8 cellular contexts compared by ENCODE assay signal in genomic region chr20:46128310-46129151, GRCh38. TPM values are rescaled to one million over a fixed set of nuclear protein-coding genes. Genes with fewer than 3 reads are reported as not detected.
DNase-seq lines count a peak whose midpoint lies in the region; ATAC-seq, FAIRE-seq and TF ChIP-seq lines count a peak whose summit lies in the region.

No MANE protein-coding gene starts in this region.

- H3K36me3 ChIP-seq in BJ (ENCODE audit: control insufficient read depth, insufficient read depth, low read length) (peaks cover under 1% of the 10 kb centered on the region; the same call in 1 of the 2 replicates), kidney (ENCODE audit: control insufficient read depth in 1 of 2, insufficient read depth in 2 of 2, low read length in 2 of 2) (no peaks in the 10 kb centered on the region)

- peak; percentile 61 for TF ChIP-seq CTCF in BJ (IDR thresholded peaks at IDR 0.05; ENCODE audit: insufficient read depth, low read depth, low read length)
- TF ChIP-seq CTCF in HFF-Myc (IDR thresholded peaks at IDR 0.05; ENCODE audit: low read depth, low read length, missing control alignments) = peak; percentile 55
- TF ChIP-seq CTCF in activated B cell treated with CpG ODN at 0.5 μM for 24 hours (IDR thresholded peaks at IDR 0.05) = no peak
- TF ChIP-seq CTCF in kidney (IDR thresholded peaks at IDR 0.05; ENCODE audit: borderline replicate concordance, extremely low read depth, insufficient read depth) = peak; percentile 26

- peak overlapping the region; percentile 41 for H3K27ac Mint-ChIP-seq in activated B cell treated with CpG ODN at 0.5 μM for 24 hours
- H3K27ac Mint-ChIP-seq in effector memory CD8-positive, alpha-beta T cell = no peak overlapping the region

- peaks cover 76% of the 10 kb centered on the region for H3K4me1 Mint-ChIP-seq in activated B cell treated with CpG ODN at 0.5 μM for 24 hours
- H3K4me1 Mint-ChIP-seq in effector memory CD8-positive, alpha-beta T cell (ENCODE audit: low read depth in 2 of 2) = peaks cover 0 to 4% of the 10 kb centered on the region in 2 donors

- no peak overlapping the region for H3K4me3 Mint-ChIP-seq in activated B cell treated with CpG ODN at 0.5 μM for 24 hours
- H3K4me3 Mint-ChIP-seq in effector memory CD8-positive, alpha-beta T cell = no peak overlapping the region

- H3K9ac ChIP-seq in kidney (ENCODE audit: low read length in 2 of 2) = no peak overlapping the region

- DNase-seq in BJ (ENCODE audit: low read depth) (no peak), HFF-Myc (ENCODE audit: extremely low read depth, low read depth) (no peak), activated B cell treated with CpG ODN at 0.5 μM for 24 hours (peak; percentile 10), kidney (peak; percentile 75)
- DNase-seq in NK-92 treated with Interleukin-12 subunit alpha and Interleukin-12 subunit beta, amount 100 ng/mL, for 24 hours (lab: John Stamatoyannopoulos, UW) = no peak
- DNase-seq in effector memory CD8-positive, alpha-beta T cell = no peak

- no peaks in the 10 kb centered on the region for H3K9me3 ChIP-seq in kidney (ENCODE audit: control insufficient read depth in 1 of 2, low read length in 2 of 2)

- H3K4me3 ChIP-seq in BJ (ENCODE audit: low read depth, low read length) = no peak overlapping the region
- no peak overlapping the region for H3K4me3 ChIP-seq in HFF-Myc (replicated peaks; ENCODE audit: low read depth, low read length)
- H3K4me3 ChIP-seq in kidney (ENCODE audit: low read length in 2 of 2) = no peak overlapping the region

- peaks cover 0 to 3% of the 10 kb centered on the region in 2 donors for H3K4me1 ChIP-seq in kidney (ENCODE audit: control insufficient read depth in 1 of 2, insufficient read depth in 1 of 2, low read depth in 1 of 2, low read length in 2 of 2)

- H3K27ac ChIP-seq in kidney (ENCODE audit: low read depth in 2 of 2, low read length in 2 of 2) = no peak overlapping the region

- no peaks in the 10 kb centered on the region for H3K9me3 Mint-ChIP-seq in activated B cell treated with CpG ODN at 0.5 μM for 24 hours
- no peaks in the 10 kb centered on the region for H3K9me3 Mint-ChIP-seq in effector memory CD8-positive, alpha-beta T cell

- H3K36me3 Mint-ChIP-seq in activated B cell treated with CpG ODN at 0.5 μM for 24 hours (ENCODE audit: low read depth) = peaks cover 58% of the 10 kb centered on the region
- H3K36me3 Mint-ChIP-seq in effector memory CD8-positive, alpha-beta T cell (ENCODE audit: insufficient read depth) = peaks cover 8% of the 10 kb centered on the region

- intact Hi-C loops in activated B cell treated with CpG ODN at 0.5 μM for 24 hours (cut with micrococcal nuclease) = loop anchor here (1.0 kb wide), 1 partner anchor 9 kb away; no protein-coding TSS in a partner anchor
- intact Hi-C loops in kidney (cut with DNase I) = no loop called here

- H3K27me3 ChIP-seq in BJ (ENCODE audit: control insufficient read depth, insufficient read depth, low read length) = no peaks in the 10 kb centered on the region

- CTCF ChIA-PET in BJ (lab: Yijun Ruan, JAX) (interaction anchor here (0.7 to 1.6 kb wide), 9 partner anchors 9 to 546 kb away, joined by 3 to 6 read pairs (median 3); partner anchors contain the start of gene ELMO2), activated B cell treated with CpG ODN at 0.5 μM for 24 hours (lab: Charles Lee) (interaction anchor here (1.1 to 5.9 kb wide), 3 partner anchors 10 to 30 kb away, joined by 4 to 32 read pairs (median 5); no protein-coding TSS in a partner anchor)

- no peak for ATAC-seq in activated B cell treated with CpG ODN at 0.5 μM for 24 hours (ENCODE audit: low read depth)
- no peak for ATAC-seq in GM19463 (IDR thresholded peaks at IDR 0.05; ENCODE audit: unreplicated experiment)
- ATAC-seq in HG02571 (IDR thresholded peaks at IDR 0.05; ENCODE audit: unreplicated experiment) = no peak
- no peak for ATAC-seq in effector memory CD8-positive, alpha-beta T cell (replicated peaks)

- FAIRE-seq in kidney (lab: Jason Lieb, UNC) = no peak

- POLR2A ChIA-PET in BJ (lab: Charles Lee) = no interaction called here
- POLR2A ChIA-PET in activated B cell treated with CpG ODN at 0.5 μM for 24 hours (lab: Charles Lee) = interaction anchor here (1.8 to 6.2 kb wide), 5 partner anchors 9 to 158 kb away, joined by 4 to 130 read pairs (median 17); partner anchors contain the start of genes CD40 and ZNF335

- H3K27me3 Mint-ChIP-seq in activated B cell treated with CpG ODN at 0.5 μM for 24 hours = no peaks in the 10 kb centered on the region
- H3K27me3 Mint-ChIP-seq in effector memory CD8-positive, alpha-beta T cell = peaks cover 32 to 67% of the 10 kb centered on the region in 2 donors

RNA-seq across cellular contexts. Expression of gene CD40, which starts 10.4 kb away (rescaled TPM):
- polyA plus RNA-seq in BJ (2011; rRNA removed) (7.5 and 11.6 TPM in 2 replicates), kidney (ENCODE audit: insufficient read depth, low read depth, low replicate concordance) (15.7 TPM)
- polyA minus RNA-seq in BJ (2011; rRNA and poly(A)+ RNA removed) = 3.2 and 3.7 TPM in 2 replicates
- total RNA-seq in activated B cell treated with CpG ODN at 0.5 μM for 24 hours (410 and 464 TPM in 2 replicates), kidney (25.2 TPM)

RNA-seq across cellular contexts. Expression of gene NCOA5, which starts 38.8 kb away (rescaled TPM):
- polyA plus RNA-seq in BJ (2011; rRNA removed) = 19.0 and 19.9 TPM in 2 replicates
- polyA minus RNA-seq in BJ (2011; rRNA and poly(A)+ RNA removed) = 13.9 and 19.9 TPM in 2 replicates
- total RNA-seq in activated B cell treated with CpG ODN at 0.5 μM for 24 hours = 46.4 and 53.1 TPM in 2 replicates
- total RNA-seq in kidney = 28.3 TPM
- 15.4 TPM for polyA plus RNA-seq in kidney (ENCODE audit: insufficient read depth, low read depth, low replicate concordance)

Comparison
In these comparisons a context has a peak if more than half of its experiments do, and no peak if none do; other contexts are left out.
1. DNase-seq: peak in activated B cell treated with CpG ODN at 0.5 μM for 24 hours (single experiment) and kidney (single experiment); none in BJ (single experiment), HFF-Myc (single experiment), NK-92 treated with Interleukin-12 subunit alpha and Interleukin-12 subunit beta, amount 100 ng/mL, for 24 hours (single experiment) and effector memory CD8-positive, alpha-beta T cell (0 of 3).
2. RNA of gene CD40, which starts 10.4 kb away (total RNA-seq): 410 to 464 TPM in activated B cell treated with CpG ODN at 0.5 μM for 24 hours; 25.2 TPM in kidney (single experiment); every median in the first group is over 10 times any median in the second.